Comparison of ENCODE assay signal across 9 cellular contexts in the genomic region with DNA sequence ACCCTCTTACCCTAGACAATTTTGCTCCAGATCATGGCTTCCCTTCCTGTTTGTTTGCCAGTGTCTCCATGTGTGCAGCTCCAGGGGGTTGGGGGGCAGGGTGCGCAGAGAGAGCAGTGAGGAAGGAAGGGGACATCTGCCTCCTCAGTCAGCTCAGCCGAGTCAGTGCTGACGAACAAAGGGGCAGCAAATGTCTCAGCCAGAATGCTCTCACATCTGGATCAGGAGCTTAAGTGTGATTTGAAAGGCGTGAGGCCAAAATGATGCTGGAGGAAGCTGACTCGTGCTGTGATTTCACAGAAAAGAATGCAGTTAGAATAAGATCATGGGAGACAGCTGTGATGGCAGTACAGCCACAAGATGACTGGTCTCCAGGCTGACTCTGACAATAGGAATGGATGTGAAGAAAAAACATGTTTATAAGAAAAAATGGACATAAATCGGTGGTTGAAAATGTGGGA. TPM values are rescaled to one million over a fixed set of nuclear protein-coding genes. Genes with fewer than 3 reads are reported as not detected.
DNase-seq lines count a peak whose midpoint lies in the region; ATAC-seq, FAIRE-seq and TF ChIP-seq lines count a peak whose summit lies in the region.
"Had no signal": no experiment of that assay in that cellular context is flagged by ENCODE, and none has a peak within 500 bp of the region (broad histone marks: within the 10 kb centered on the region; RNA-seq: fewer than 3 reads in every experiment).

No MANE protein-coding gene starts in this region.

- no peak for FAIRE-seq in K562 (lab: Jason Lieb, UNC)
- FAIRE-seq in keratinocyte (lab: Jason Lieb, UNC) = peak; percentile 93
- FAIRE-seq: colon had no signal

- H4K20me1 ChIP-seq in K562 (replicated peaks; ENCODE audit: control insufficient read depth, insufficient read depth, low read length) = no peaks in the 10 kb centered on the region
- H4K20me1 ChIP-seq in keratinocyte (ENCODE audit: control insufficient read depth, extremely low read depth, insufficient read depth, low read length) = no peaks in the 10 kb centered on the region

- peak overlapping the region in 1 of 2 experiments; percentile 24; a peak in 1 of 4 replicates for H3K9ac ChIP-seq in K562 (ENCODE audit: insufficient read depth in 1 of 2, low read depth in 2 of 2, low read length in 2 of 2)
- H3K9ac ChIP-seq in keratinocyte (ENCODE audit: control insufficient read depth, extremely low read depth, insufficient read depth, low read length) = peak overlapping the region; percentile 91

- in situ Hi-C loops in K562 (cut with MboI) = no loop called here

- CTCF ChIA-PET in K562 (lab: Yijun Ruan, JAX; ENCODE audit: low intra/inter-chr PET ratio) = no interaction called here

- H3K4me3 ChIP-seq in K562 (no peak overlapping the region), keratinocyte (ENCODE audit: control insufficient read depth in 2 of 3, extremely low read depth in 1 of 3, insufficient read depth in 2 of 3, low read depth in 1 of 3, low read length in 3 of 3) (peak overlapping the region; percentile 55 to 64 (median 58))

- WGBS in K562 (ENCODE audit: insufficient coverage, low coverage, missing lambda C conversion rate) = 30% methylated on average over 5 of the region's 6 CpGs

- H3K79me2 ChIP-seq in K562 (ENCODE audit: control insufficient read depth, insufficient read depth, low read length) = no peaks in the 10 kb centered on the region
- peaks cover 18% of the 10 kb centered on the region for H3K79me2 ChIP-seq in keratinocyte (ENCODE audit: control insufficient read depth, insufficient read depth, low read length)

- H2AFZ ChIP-seq in K562 (ENCODE audit: low read depth, low read length) (no peak overlapping the region), keratinocyte (ENCODE audit: control insufficient read depth, low read length) (no peak overlapping the region)

- H3K36me3 ChIP-seq in K562 (ENCODE audit: control insufficient read depth, insufficient read depth, low read length) (no peaks in the 10 kb centered on the region), keratinocyte (ENCODE audit: control insufficient read depth in 2 of 2, extremely low read depth in 1 of 2, insufficient read depth in 2 of 2, low read length in 2 of 2) (peaks cover 5 to 9% of the 10 kb centered on the region in 2 experiments)

- no peak for TF ChIP-seq RAD21 in K562 (CRISPR knock-in tag; conservative IDR thresholded peaks at IDR 0.05 in 1 of 2, IDR thresholded peaks at IDR 0.05 in 1 of 2)

- TF ChIP-seq EP300 in K562 (IDR thresholded peaks at IDR 0.05; ENCODE audit: low read length) = no peak

- no peaks in the 10 kb centered on the region for H3K27me3 ChIP-seq in K562 (ENCODE audit: control insufficient read depth in 2 of 2, insufficient read depth in 2 of 2, low read length in 2 of 2)
- no peaks in the 10 kb centered on the region for H3K27me3 ChIP-seq in keratinocyte (ENCODE audit: control insufficient read depth, extremely low read depth, insufficient read depth, low read length)

- no peaks in the 10 kb centered on the region for H3K9me1 ChIP-seq in K562 (ENCODE audit: control insufficient read depth, insufficient read depth, low read length)
- no peaks in the 10 kb centered on the region for H3K9me1 ChIP-seq in keratinocyte (ENCODE audit: control insufficient read depth, extremely low read depth, insufficient read depth, low read length)

- no TSS peak for BruUV-seq in K562 (replicated peaks; lab: Mats Ljungman, UMichigan)

- peak; percentile 90 for DNase-seq in AG08395 (ENCODE audit: low spot score)
- peak; percentile 99 for DNase-seq in M059J (ENCODE audit: low read depth)
- DNase-seq in K562 (ENCODE audit: extremely low read depth in 1 of 4, low spot score in 3 of 4) = no peak
- peak; percentile 94 for DNase-seq in keratinocyte (ENCODE audit: low read depth, low spot score)
- DNase-seq in stimulated activated CD8-positive, alpha-beta memory T cell treated with anti-CD3 and anti-CD28 coated beads, Interleukin-4, amount 100 ng/mL, for 48 hours = peak; percentile 58
- DNase-seq in ureter (ENCODE audit: low spot score) = no peak

- dilution Hi-C loops in keratinocyte (cut with MboI; ENCODE audit: extremely low pct_ligation_motif_present, low sequenced_read_pairs) = no loop called here

- no peak for TF ChIP-seq POLR2A in K562 (conservative IDR thresholded peaks at IDR 0.05)

- ATAC-seq in K562 = no peak
- no peak for ATAC-seq in HG02884 (IDR thresholded peaks at IDR 0.05; ENCODE audit: unreplicated experiment)
- no peak for ATAC-seq in GM19023 (IDR thresholded peaks at IDR 0.05; ENCODE audit: unreplicated experiment)

- no peaks in the 10 kb centered on the region for H3K9me3 ChIP-seq in K562 (replicated peaks; ENCODE audit: control insufficient read depth, insufficient read depth, low read depth, low read length)
- H3K9me3 ChIP-seq in keratinocyte (ENCODE audit: control insufficient read depth, low read depth, low read length) = peaks cover 3% of the 10 kb centered on the region

- POLR2A ChIA-PET in K562 (lab: Yijun Ruan, JAX) = no interaction called here

- intact Hi-C loops in K562 (cut with micrococcal nuclease) = no loop called here

- H3K4me1 ChIP-seq in K562 (replicated peaks in 1 of 2; ENCODE audit: control insufficient read depth in 2 of 2, insufficient read depth in 2 of 2, low read length in 2 of 2) (no peaks in the 10 kb centered on the region), keratinocyte (ENCODE audit: control insufficient read depth, extremely low read depth, insufficient read depth, low read length) (peaks cover 40% of the 10 kb centered on the region)

- H3K4me2 ChIP-seq in K562 (ENCODE audit: insufficient read depth, low read length) = no peak overlapping the region
- H3K4me2 ChIP-seq in keratinocyte (ENCODE audit: control insufficient read depth, extremely low read depth, insufficient read depth, low read depth, low read length) = peak overlapping the region; percentile 91

- TF ChIP-seq CTCF in K562 (IDR thresholded peaks at IDR 0.05 in 2 of 3, conservative IDR thresholded peaks at IDR 0.05 in 1 of 3; ENCODE audit: insufficient read depth in 2 of 3, low read depth in 1 of 3, low read length in 3 of 3) (no peak), keratinocyte (optimal IDR thresholded peaks at IDR 0.05 in 1 of 3, IDR thresholded peaks at IDR 0.05 in 1 of 3, conservative IDR thresholded peaks at IDR 0.05 in 1 of 3; ENCODE audit: extremely low read depth in 1 of 3, insufficient read depth in 2 of 3, low read length in 3 of 3) (no peak)

- H3K27ac ChIP-seq in K562 (ENCODE audit: extremely low read depth, low read depth, low read length) = no peak overlapping the region
- H3K27ac ChIP-seq in keratinocyte (ENCODE audit: control insufficient read depth, insufficient read depth, low read length) = peak overlapping the region; percentile 97

TF ChIP-seq in K562, 482 proteins besides CTCF, POLR2A, EP300 and RAD21 (continues in another document):
- no peak for TF ChIP-seq ZNF830 (CRISPR knock-in tag; IDR thresholded peaks at IDR 0.05)
- no peak for TF ChIP-seq DIDO1 (tag; IDR thresholded peaks at IDR 0.05; ENCODE audit: low read depth)
- TF ChIP-seq ZKSCAN8 (CRISPR knock-in tag; IDR thresholded peaks at IDR 0.05) = no peak
- TF ChIP-seq RCOR1 (IDR thresholded peaks at IDR 0.05; ENCODE audit: borderline replicate concordance in 1 of 2, low read depth in 2 of 2, low read length in 2 of 2) = peak in 1 of 2 experiments; percentile 18; a peak in 1 of 4 replicates
- peak; percentile 34; the same call in 1 of the 2 replicates for TF ChIP-seq CBFA2T3 (IDR thresholded peaks at IDR 0.05)

RNA-seq across cellular contexts. Expression of a gene that starts 27.1 kb away (rescaled TPM):
- 19.1 and 25.8 TPM in 2 replicates for total RNA-seq in M059J (2014; rRNA removed; shearing (Covaris generic))
- 65.9 and 172 TPM in 2 replicates for total RNA-seq in K562 (2011; cell fraction: chromatin; rRNA removed; ENCODE audit: low replicate concordance)
- total RNA-seq in K562 (2011; cell fraction: nucleolus; rRNA removed) = 32.7 and 54.6 TPM in 2 replicates
- 69.6 and 109 TPM in 2 replicates for total RNA-seq in K562 (2011; cell fraction: nucleoplasm; rRNA removed)
- total RNA-seq in K562 (2014; rRNA removed) (16.8 and 17.5 TPM in 2 replicates), K562 (2014; rRNA removed; fragmentation: Illumina TruSeq; extraction: Trizol) (33.0 and 40.7 TPM in 2 replicates), K562 (2015; rRNA removed; fragmentation: Illumina TruSeq; extraction: Trizol) (32.5 and 39.3 TPM in 2 replicates), K562 (2021) (21.1 and 24.6 TPM in 2 replicates), ureter (40.9 TPM)
- polyA plus RNA-seq in K562 (2011; rRNA removed) (18.6 and 21.6 TPM in 2 replicates), K562 (2014; fragmentation: Illumina TruSeq; extraction: Trizol) (27.8 and 35.1 TPM in 2 replicates), K562 (2014; fragmentation: Nextera tagmentation; extraction: Ambion mirVana) (1 to 10 TPM; 4.8 to 5.4 TPM), K562 (2014; rRNA removed) (12.9 and 13.9 TPM in 2 replicates), keratinocyte (19.9 to 33.0 TPM (median 30.1 TPM) in 3 replicates)
- 5.4 and 12.0 TPM in 2 replicates for polyA plus RNA-seq in K562 (2011; cell fraction: cytosol; rRNA removed)
- polyA plus RNA-seq in K562 (2011; cell fraction: nucleus; rRNA removed) = 18.3 and 30.3 TPM in 2 replicates
- polyA plus RNA-seq in K562 (2012) = 13.1 and 14.2 TPM in 2 replicates
- 80.0 and 84.5 TPM in 2 replicates for polyA minus RNA-seq in K562 (2011; rRNA and poly(A)+ RNA removed)
- 20.4 and 29.0 TPM in 2 replicates for polyA minus RNA-seq in K562 (2011; cell fraction: cytosol; rRNA and poly(A)+ RNA removed)
- 45.0 and 95.5 TPM in 2 replicates for polyA minus RNA-seq in K562 (2011; cell fraction: nucleus; rRNA and poly(A)+ RNA removed)
- 12.3 TPM for polyA plus RNA-seq in keratinocyte (2011; ENCODE audit: low read depth)
- polyA plus RNA-seq in keratinocyte (2011; cell fraction: cytosol; rRNA removed) = 11.9 and 32.5 TPM in 2 replicates
- polyA plus RNA-seq in keratinocyte (2011; cell fraction: nucleus; rRNA removed) = 43.8 and 49.5 TPM in 2 replicates
- 12.8 and 22.9 TPM in 2 replicates for polyA plus RNA-seq in keratinocyte (2012; ENCODE audit: low replicate concordance)
- 9.7 to 82.1 TPM (median 49.8 TPM) in 3 replicates for polyA minus RNA-seq in keratinocyte
- polyA minus RNA-seq in keratinocyte (2011; cell fraction: cytosol; rRNA and poly(A)+ RNA removed) = 42.0 TPM
- polyA minus RNA-seq in keratinocyte (2011; cell fraction: nucleus; rRNA and poly(A)+ RNA removed) = 66.5 and 134 TPM in 2 replicates

Comparison
In these comparisons a context has a peak if more than half of its experiments do, and no peak if none do; other contexts are left out.
1. DNase-seq: peak in AG08395 (single experiment), M059J (single experiment), keratinocyte (single experiment) and stimulated activated CD8-positive, alpha-beta memory T cell treated with anti-CD3 and anti-CD28 coated beads, Interleukin-4, amount 100 ng/mL, for 48 hours (single experiment); none in K562 (0 of 4) and ureter (single experiment).